8 cellular contexts compared by ENCODE assay signal in the genomic region with DNA sequence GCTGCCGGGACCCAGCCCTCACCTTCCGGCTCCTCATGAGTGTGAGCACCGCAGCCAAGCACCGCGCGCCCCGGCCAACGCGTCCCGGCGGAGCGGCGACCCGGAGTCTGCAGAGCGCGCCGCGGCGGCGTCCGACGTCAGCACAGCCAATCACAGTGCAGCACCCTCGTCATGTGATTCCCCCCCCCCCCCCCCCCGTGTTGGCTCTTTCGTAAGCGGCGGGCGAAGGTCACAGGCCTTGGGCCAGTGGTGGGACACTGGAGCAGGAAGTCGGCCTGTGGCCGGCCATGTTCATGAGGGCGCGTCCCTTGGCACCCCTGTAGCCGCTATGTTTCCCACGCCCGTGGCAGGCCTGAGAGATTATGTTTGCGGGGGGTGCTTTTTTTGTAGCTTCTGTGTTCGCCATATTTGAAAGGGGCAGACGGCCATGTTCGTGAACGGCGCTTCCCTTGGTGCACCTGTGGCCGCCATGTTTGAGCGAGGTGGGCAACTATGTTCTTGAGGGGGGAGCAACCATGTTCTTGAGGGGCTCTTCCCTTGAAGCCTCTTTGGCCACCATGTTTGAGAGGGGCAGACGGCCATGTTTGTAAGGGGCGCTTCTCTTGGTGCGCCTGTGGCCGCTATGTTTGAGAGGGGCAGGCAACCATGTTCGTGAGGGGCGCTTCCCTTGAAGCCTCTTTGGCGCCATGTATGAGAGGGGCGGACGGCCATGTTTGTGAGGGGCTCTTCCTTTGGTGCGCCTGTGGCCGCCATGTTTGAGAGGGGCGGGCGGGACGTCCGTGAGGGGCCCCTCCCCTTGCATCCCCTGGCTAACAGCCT. TPM values are rescaled to one million over a fixed set of nuclear protein-coding genes. Genes with fewer than 3 reads are reported as not detected.
DNase-seq lines count a peak whose midpoint lies in the region; ATAC-seq and TF ChIP-seq lines count a peak whose summit lies in the region.

C1orf174 (minus strand) TSS at position 123 of the 819 bp plus-strand sequence; CDS start at position 37, 86 bp downstream.

- DNase-seq in CD1c-positive myeloid dendritic cell (ENCODE audit: extremely low spot score) (peak; percentile 97), NK-92 (lab: John Stamatoyannopoulos, UW; ENCODE audit: unreplicated experiment) (peak; percentile 81), lower lobe of right lung (peak; percentile 96)
- peak; percentile 86 to 94 for DNase-seq in activated CD8-positive, alpha-beta memory T cell treated with anti-CD3 and anti-CD28 coated beads for 1 hour (ENCODE audit: extremely low read depth in 1 of 2, low read depth in 1 of 2)
- DNase-seq in effector CD4-positive, alpha-beta T cell: peak; percentile 92
- peak; percentile 78 to 88 (median 88) for DNase-seq in stimulated activated CD4-positive, alpha-beta T cell treated with anti-CD3 and anti-CD28 coated beads, TNF-alpha, amount 100 ng/mL, for 24 hours (ENCODE audit: low read depth in 3 of 3)

- ATAC-seq in GM19438 (IDR thresholded peaks at IDR 0.05; ENCODE audit: low read depth, unreplicated experiment) (peak; percentile 70), HG03575 (IDR thresholded peaks at IDR 0.05; ENCODE audit: extremely low read depth, insufficient number of reproducible peaks, low FRiP score, unreplicated experiment) (peak; percentile 39), lower lobe of right lung (peak; percentile 94)

- peak within 1 kb of the TSS; percentile 99 for H3K4me3 ChIP-seq in lower lobe of right lung

- peaks cover 13% of the 10 kb centered on the region for H3K4me1 ChIP-seq in lower lobe of right lung

- no peaks in the 10 kb centered on the region for H3K27me3 ChIP-seq in lower lobe of right lung (ENCODE audit: low read depth)

- peaks cover 6% of the 10 kb centered on the region for H3K9me3 ChIP-seq in lower lobe of right lung

- no peak for TF ChIP-seq CTCF in lower lobe of right lung (IDR thresholded peaks at IDR 0.05)

- no peaks in the 10 kb centered on the region for H3K36me3 ChIP-seq in lower lobe of right lung

- H3K27ac ChIP-seq in lower lobe of right lung: peak within 1 kb of the TSS; percentile 96

- intact Hi-C loops in lower lobe of right lung (cut with DNase I): no loop called here

RNA-seq across cellular contexts. Expression of gene C1orf174, which starts in this region (rescaled TPM):
- total RNA-seq in lower lobe of right lung: 19.8 TPM

Comparison
In these comparisons a context has a peak if more than half of its experiments do, and no peak if none do; other contexts are left out.
1. Peak in every context shown above with its lines: DNase-seq, ATAC-seq, H3K4me3 ChIP-seq and H3K27ac ChIP-seq.
2. ATAC-seq: peak in every context shown above with its lines; median percentile 94 in lower lobe of right lung; 70 in GM19438; 39 in HG03575.